In the genomic region with DNA sequence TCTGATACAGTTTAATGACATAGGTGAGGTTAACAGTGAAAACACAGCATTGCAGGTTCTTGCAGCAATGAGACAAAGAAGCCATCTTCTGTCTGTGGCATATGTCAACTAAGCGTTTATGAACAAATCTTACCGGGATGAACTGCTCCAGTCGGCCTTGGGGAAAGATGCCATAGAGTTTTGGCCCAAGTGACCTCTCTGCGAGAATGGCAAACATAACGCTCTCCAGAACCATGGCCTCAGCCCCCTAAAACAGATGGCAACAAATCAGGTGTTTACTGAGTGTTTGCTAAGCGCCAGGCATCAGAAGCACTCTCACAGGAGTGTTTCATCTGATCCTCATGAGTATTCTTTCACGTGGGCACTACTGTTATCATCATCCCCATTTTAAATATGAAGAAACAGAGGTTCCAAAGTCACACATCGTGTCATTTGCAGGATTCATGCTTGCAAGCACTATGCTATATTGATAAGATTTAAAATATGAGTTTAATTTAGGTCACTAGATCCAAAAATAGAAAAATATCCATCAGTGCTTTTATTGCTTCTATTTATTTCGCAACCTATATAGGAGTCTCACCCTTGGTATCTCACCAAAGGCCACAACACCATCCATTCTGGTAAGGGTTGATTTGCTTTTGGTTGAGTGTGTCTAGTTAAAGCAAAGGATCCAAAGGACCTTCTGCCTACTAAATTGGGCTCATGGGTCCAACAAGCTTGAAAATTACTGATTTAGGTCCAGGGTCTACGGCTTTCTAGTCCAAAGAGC, we compare ENCODE assay signal across 1 cellular context.
TF ChIP-seq lines count a peak whose summit lies in the region.

No MANE protein-coding gene starts in this region.

TF ChIP-seq in H1, 55 proteins besides CTCF, POLR2A, EP300 and RAD21:
- TF ChIP-seq CEBPB (IDR thresholded peaks at IDR 0.05; ENCODE audit: low read depth, low read length) (peak; percentile 25; the same call in 1 of the 2 replicates), CHD1 (IDR thresholded peaks at IDR 0.05; ENCODE audit: low read depth, low read length) (no peak)
